ENCODE assay signal across 8 cellular contexts in the genomic region with DNA sequence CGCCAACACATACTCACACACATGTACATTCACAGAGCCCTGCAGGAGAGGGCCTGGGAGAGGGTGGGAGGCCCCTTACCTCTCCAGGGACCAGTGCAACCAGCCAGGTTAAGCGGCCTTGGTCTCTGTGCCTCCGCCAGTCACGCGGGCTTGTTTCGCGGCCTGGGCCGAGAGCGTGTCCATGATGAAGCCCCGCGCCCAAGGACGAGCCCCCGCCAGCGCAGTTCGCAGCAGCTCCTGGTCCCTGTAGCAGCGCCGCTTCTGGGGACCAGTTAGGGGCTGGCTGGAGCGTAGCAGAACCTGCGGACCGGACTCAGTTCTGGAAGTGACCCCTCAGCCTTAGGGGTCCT. TPM values are rescaled to one million over a fixed set of nuclear protein-coding genes. Genes with fewer than 3 reads are reported as not detected.
DNase-seq lines count a peak whose midpoint lies in the region; ATAC-seq and TF ChIP-seq lines count a peak whose summit lies in the region.

No MANE protein-coding gene starts in this region.

- peaks cover 2% of the 10 kb centered on the region for H3K36me3 Mint-ChIP-seq in activated CD8-positive, alpha-beta T cell treated with anti-CD3 and anti-CD28 coated beads, Interleukin-2, amount 10 ng/mL, durations not matched to agents 7 days and 5 days (ENCODE audit: low read depth)

- WGBS in iPS DF 6.9 (ENCODE audit: insufficient coverage, insufficient read length) = no CpG with 5 or more reads among the region's 20 CpGs
- WGBS in stomach, 5 donors = 30 to 61% (median 40%) methylated on average over 1 to 20 of the region's 20 CpGs

- H3K9me3 Mint-ChIP-seq in activated CD8-positive, alpha-beta T cell treated with anti-CD3 and anti-CD28 coated beads, Interleukin-2, amount 10 ng/mL, durations not matched to agents 7 days and 5 days (ENCODE audit: insufficient read depth) = no peaks in the 10 kb centered on the region

- POLR2A ChIA-PET in activated CD8-positive, alpha-beta T cell treated with anti-CD3 and anti-CD28 coated beads, Interleukin-2, amount 10 ng/mL, durations not matched to agents 7 days and 5 days (lab: Charles Lee) = interaction anchor here (0.5 to 6.3 kb wide), 7 partner anchors 10 to 151 kb away, joined by 3 to 71 read pairs (median 3); a partner anchor contains a TSS

- H3K9me3 ChIP-seq in iPS DF 6.9 (ENCODE audit: control insufficient read depth, insufficient read depth, low read length) (no peaks in the 10 kb centered on the region), stomach (no peaks in the 10 kb centered on the region)

- TF ChIP-seq EP300 in stomach (IDR thresholded peaks at IDR 0.05) = no peak

- DNase-seq in NCI-H2227 (lab: John Stamatoyannopoulos, UW; ENCODE audit: unreplicated experiment) (peak; percentile 54), NCI-H2227 treated with DMSO at 0.1 percent for 48 hours (lab: John Stamatoyannopoulos, UW) (no peak), iPS DF 6.9 (ENCODE audit: low read depth, low spot score) (no peak), stomach (no peak), GF-D8 (lab: John Stamatoyannopoulos, UW) (no peak), amniotic stem cell (lab: John Stamatoyannopoulos, UW) (no peak), RKO (ENCODE audit: low spot score) (no peak)
- no peak for DNase-seq in activated CD8-positive, alpha-beta T cell treated with anti-CD3 and anti-CD28 coated beads, Interleukin-2, amount 10 ng/mL, durations not matched to agents 7 days and 5 days

- peak overlapping the region; percentile 82 for H3K4me3 Mint-ChIP-seq in activated CD8-positive, alpha-beta T cell treated with anti-CD3 and anti-CD28 coated beads, Interleukin-2, amount 10 ng/mL, durations not matched to agents 7 days and 5 days

- H3K4me3 ChIP-seq in iPS DF 6.9 (ENCODE audit: low read length) (peak overlapping the region; percentile 71), stomach (peak overlapping the region; percentile 60 to 78 (median 66))

- H3K27me3 ChIP-seq in iPS DF 6.9 (ENCODE audit: control insufficient read depth, insufficient read depth, low read length) (no peaks in the 10 kb centered on the region), stomach (no peaks in the 10 kb centered on the region)

- TF ChIP-seq POLR2A in stomach (IDR thresholded peaks at IDR 0.05) = no peak

- no peak for ATAC-seq in activated CD8-positive, alpha-beta T cell treated with anti-CD3 and anti-CD28 coated beads, Interleukin-2, amount 10 ng/mL, durations not matched to agents 7 days and 5 days

- H3K27me3 Mint-ChIP-seq in activated CD8-positive, alpha-beta T cell treated with anti-CD3 and anti-CD28 coated beads, Interleukin-2, amount 10 ng/mL, durations not matched to agents 7 days and 5 days (ENCODE audit: low read depth) = no peaks in the 10 kb centered on the region

- no peak overlapping the region for H3K27ac Mint-ChIP-seq in activated CD8-positive, alpha-beta T cell treated with anti-CD3 and anti-CD28 coated beads, Interleukin-2, amount 10 ng/mL, durations not matched to agents 7 days and 5 days

- H3K4me1 ChIP-seq in iPS DF 6.9 (ENCODE audit: control insufficient read depth, insufficient read depth, low read length) (no peaks in the 10 kb centered on the region), stomach (peaks cover 4 to 42% (median 35%) of the 10 kb centered on the region in 4 donors)

- CTCF ChIA-PET in activated CD8-positive, alpha-beta T cell treated with anti-CD3 and anti-CD28 coated beads, Interleukin-2, amount 10 ng/mL, durations not matched to agents 7 days and 5 days (lab: Charles Lee) = interaction anchor here (0.6 to 4.4 kb wide), 6 partner anchors 11 to 82 kb away, joined by 3 to 66 read pairs (median 9); a partner anchor contains a TSS

- H3K27ac ChIP-seq in iPS DF 6.9 (ENCODE audit: low read length) (no peak overlapping the region), stomach (peak overlapping the region; percentile 71 to 90 (median 85))

- no peak for TF ChIP-seq CTCF in stomach (IDR thresholded peaks at IDR 0.05)

- intact Hi-C loops in stomach (cut with DNase I; ENCODE audit: low total_unique reads) = no loop called here

- H3K4me1 Mint-ChIP-seq in activated CD8-positive, alpha-beta T cell treated with anti-CD3 and anti-CD28 coated beads, Interleukin-2, amount 10 ng/mL, durations not matched to agents 7 days and 5 days (ENCODE audit: low read depth) = peaks cover 28% of the 10 kb centered on the region

- H3K36me3 ChIP-seq in iPS DF 6.9 (ENCODE audit: control insufficient read depth, insufficient read depth, low read length) (no peaks in the 10 kb centered on the region), stomach (peaks cover 0 to 9% (median 5%) of the 10 kb centered on the region in 4 donors)

RNA-seq across cellular contexts. Expression of a gene that starts 7.3 kb away (rescaled TPM):
- total RNA-seq in activated CD8-positive, alpha-beta T cell treated with anti-CD3 and anti-CD28 coated beads, Interleukin-2, amount 10 ng/mL, durations not matched to agents 7 days and 5 days = under 1 TPM; 0.78 to 0.90 TPM
- 10 to 100 TPM in 1 of 5 donors, 1 to 10 TPM in 1, not detected in 3; 1.6 to 36.8 TPM for total RNA-seq in stomach
- 1 to 10 TPM; 3.6 to 7.1 (median 4.7) TPM for polyA plus RNA-seq in stomach

RNA-seq across cellular contexts. Expression of a gene that starts 11.3 kb away (rescaled TPM):
- total RNA-seq in activated CD8-positive, alpha-beta T cell treated with anti-CD3 and anti-CD28 coated beads, Interleukin-2, amount 10 ng/mL, durations not matched to agents 7 days and 5 days = 100 to 1,000 TPM; 464 to 488 TPM
- 1 to 10 TPM in 4 of 5 donors, under 1 TPM in 1; 0.58 to 6.4 (median 2.0) TPM for total RNA-seq in stomach
- 1 to 10 TPM; 1.5 to 4.1 (median 2.3) TPM for polyA plus RNA-seq in stomach

RNA-seq across cellular contexts. Expression of a gene that starts 17.6 kb away (rescaled TPM):
- total RNA-seq in activated CD8-positive, alpha-beta T cell treated with anti-CD3 and anti-CD28 coated beads, Interleukin-2, amount 10 ng/mL, durations not matched to agents 7 days and 5 days = 100 to 1,000 TPM; 194 to 196 TPM
- 100 to 1,000 TPM in 2 of 5 donors, 10 to 100 TPM in 3; 21.1 to 444 (median 90.1) TPM for total RNA-seq in stomach
- polyA plus RNA-seq in stomach = 100 to 1,000 TPM; 180 to 245 (median 198) TPM

RNA-seq across cellular contexts. Expression of a gene that starts 17.6 kb away (rescaled TPM):
- 10 to 100 TPM; 10.6 TPM for total RNA-seq in activated CD8-positive, alpha-beta T cell treated with anti-CD3 and anti-CD28 coated beads, Interleukin-2, amount 10 ng/mL, durations not matched to agents 7 days and 5 days
- 100 to 1,000 TPM in 1 of 5 donors, 10 to 100 TPM in 4; 19.1 to 169 (median 27.1) TPM for total RNA-seq in stomach
- polyA plus RNA-seq in stomach = 10 to 100 TPM; 11.6 to 14.3 (median 13.4) TPM

RNA-seq across cellular contexts. Expression of a gene that starts 30.9 kb away (rescaled TPM):
- not detected for total RNA-seq in activated CD8-positive, alpha-beta T cell treated with anti-CD3 and anti-CD28 coated beads, Interleukin-2, amount 10 ng/mL, durations not matched to agents 7 days and 5 days
- total RNA-seq in stomach = not detected
- polyA plus RNA-seq in stomach = not detected

Comparison
In these comparisons a context has a peak if more than half of its experiments do, and no peak if none do; other contexts are left out.
1. RNA of a gene that starts 11.3 kb away (total RNA-seq): 464 to 488 TPM in activated CD8-positive, alpha-beta T cell treated with anti-CD3 and anti-CD28 coated beads, Interleukin-2, amount 10 ng/mL, durations not matched to agents 7 days and 5 days; 0.58 to 6.4 TPM in stomach; every median in the first group is over 10 times any median in the second.